Comparison of ENCODE assay signal across 4 cellular contexts in the genomic region with DNA sequence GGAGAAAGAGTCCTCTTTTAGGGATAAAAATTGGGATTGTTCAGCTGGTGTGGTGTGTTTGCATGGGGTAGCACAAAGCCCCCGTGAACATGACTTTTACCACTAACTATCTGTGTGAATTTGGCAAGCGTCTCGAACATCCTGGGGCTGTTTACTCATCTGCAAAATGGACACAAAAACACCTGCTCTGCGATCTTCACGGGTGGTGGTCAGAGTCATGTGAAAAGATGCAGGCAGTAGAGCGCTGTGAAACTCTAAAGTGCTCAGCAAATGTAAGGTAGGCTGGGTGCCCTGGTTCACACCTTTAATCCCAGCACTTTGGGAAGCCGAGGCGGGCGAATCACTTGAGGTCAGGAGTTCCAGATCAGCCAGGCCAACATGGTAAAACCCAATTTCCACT. TPM values are rescaled to one million over a fixed set of nuclear protein-coding genes. Genes with fewer than 3 reads are reported as not detected.
"Had no signal": no experiment of that assay in that cellular context is flagged by ENCODE, and none has a peak within 500 bp of the region (broad histone marks: within the 10 kb centered on the region; RNA-seq: fewer than 3 reads in every experiment).

No MANE protein-coding gene starts in this region.

RNA-seq across cellular contexts. Expression of gene NUDT4B, which starts 27.7 kb away (rescaled TPM):
- total RNA-seq: naive thymus-derived CD8-positive, alpha-beta T cell; neural crest cell; osteocyte; sciatic nerve had no signal
